Comparison of ENCODE assay signal across 8 cellular contexts in genomic region chrX:154545673-154546274, GRCh38. TPM values are rescaled to one million over a fixed set of nuclear protein-coding genes. Genes with fewer than 3 reads are reported as not detected.
DNase-seq lines count a peak whose midpoint lies in the region; FAIRE-seq and TF ChIP-seq lines count a peak whose summit lies in the region.

No MANE protein-coding gene starts in this region.

- no peak overlapping the region for H3K27ac Mint-ChIP-seq in MCF 10A (ENCODE audit: low read depth, unreplicated experiment)

- no peak for TF ChIP-seq CTCF in AG04449 (IDR thresholded peaks at IDR 0.05; ENCODE audit: insufficient read depth, low read length, missing control alignments)
- TF ChIP-seq CTCF in HL-60 (IDR thresholded peaks at IDR 0.05; ENCODE audit: insufficient read depth, low read length) = no peak
- no peak for TF ChIP-seq CTCF in MCF 10A (IDR thresholded peaks at IDR 0.05; ENCODE audit: unreplicated experiment)

- intact Hi-C loops in MCF 10A (cut with micrococcal nuclease) = no loop called here

- H3K36me3 ChIP-seq in mucosa of rectum (ENCODE audit: control insufficient read depth in 2 of 2, insufficient read depth in 2 of 2, low read length in 2 of 2) (peaks cover 0 to 3% of the 10 kb centered on the region in 2 donors), small intestine (ENCODE audit: control insufficient read depth in 2 of 2, insufficient read depth in 2 of 2, low read length in 2 of 2) (no peaks in the 10 kb centered on the region)

- 92 to 96% (median 92%) methylated on average over 14 to 17 of the region's 17 CpGs for WGBS in small intestine, 3 donors

- H3K4me3 ChIP-seq in AG04449 (ENCODE audit: low read depth, low read length) (peak overlapping the region; percentile 68), HL-60 (replicated peaks; ENCODE audit: insufficient read depth, low read length) (peak overlapping the region; percentile 50), mucosa of rectum (ENCODE audit: low read length in 2 of 2) (peak overlapping the region; percentile 45 to 79), small intestine (ENCODE audit: low read depth in 1 of 2, low read length in 2 of 2) (peak overlapping the region in 1 of 2 donors; percentile 79)

- H3K27me3 ChIP-seq in HL-60 (ENCODE audit: insufficient read depth, poor library complexity, severe bottlenecking) (no peaks in the 10 kb centered on the region), mucosa of rectum (ENCODE audit: control insufficient read depth in 2 of 2, insufficient read depth in 2 of 2, low read length in 2 of 2) (peaks cover 0 to 2% of the 10 kb centered on the region in 2 donors), small intestine (ENCODE audit: control insufficient read depth in 2 of 2, insufficient read depth in 2 of 2, low read length in 2 of 2) (no peaks in the 10 kb centered on the region)

- BruUV-seq in MCF 10A (replicated peaks; lab: Mats Ljungman, UMichigan) = no TSS peak

- H3K4me1 Mint-ChIP-seq in MCF 10A (ENCODE audit: insufficient read depth, unreplicated experiment) = peaks cover 33% of the 10 kb centered on the region

- peak overlapping the region in 1 of 2 donors; percentile 46 for H3K9ac ChIP-seq in mucosa of rectum (ENCODE audit: low read depth in 1 of 2, low read length in 2 of 2)

- no peak for FAIRE-seq in small intestine (lab: Jason Lieb, UNC)

- peaks cover 14% of the 10 kb centered on the region for H3K27me3 Mint-ChIP-seq in MCF 10A (ENCODE audit: insufficient read depth, unreplicated experiment)

- no peaks in the 10 kb centered on the region for H3K9me3 Mint-ChIP-seq in MCF 10A (ENCODE audit: unreplicated experiment)

- POLR2A ChIA-PET in AG04449 (lab: Yijun Ruan, JAX) (interaction anchor here (0.6 kb wide), 1 partner anchor 125 kb away, joined by 4 read pairs; no protein-coding TSS in a partner anchor), MCF 10A (lab: Yijun Ruan, JAX) (interaction anchor here (0.6 kb wide), 1 partner anchor 148 kb away, joined by 3 read pairs; the partner anchor contains the start of gene RPL10)

- H3K9me3 ChIP-seq in mucosa of rectum (ENCODE audit: control insufficient read depth in 2 of 2, low read length in 2 of 2) (no peaks in the 10 kb centered on the region), small intestine (ENCODE audit: control insufficient read depth, low read depth) (no peaks in the 10 kb centered on the region)

- peaks cover 4% of the 10 kb centered on the region for H3K36me3 Mint-ChIP-seq in MCF 10A (ENCODE audit: insufficient read depth, unreplicated experiment)

- H3K27ac ChIP-seq in HL-60 (replicated peaks) (peak overlapping the region; percentile 89; the same call in 1 of the 2 replicates), mucosa of rectum (ENCODE audit: low read depth in 2 of 2, low read length in 2 of 2) (no peak overlapping the region), small intestine (ENCODE audit: low read depth in 1 of 2, low read length in 1 of 2) (no peak overlapping the region)

- H3K4me3 Mint-ChIP-seq in MCF 10A (ENCODE audit: unreplicated experiment) = peak overlapping the region; percentile 72

- CTCF ChIA-PET in AG04449 (lab: Yijun Ruan, JAX) (no interaction called here), MCF 10A (lab: Yijun Ruan, JAX) (interaction anchor here (0.5 to 1.1 kb wide), 4 partner anchors 8 to 1069 kb away, joined by 3 to 4 read pairs (median 4); no protein-coding TSS in a partner anchor)

- DNase-seq in AG04449 (ENCODE audit: low read depth, low spot score) (no peak), HL-60 (ENCODE audit: low read depth in 1 of 2, low spot score in 1 of 2) (no peak), MCF 10A (ENCODE audit: unreplicated experiment) (no peak), DMS79 (lab: John Stamatoyannopoulos, UW) (no peak), NCI-H510A (lab: John Stamatoyannopoulos, UW) (no peak), small intestine (no peak), epidermal melanocyte (ENCODE audit: insufficient read length, low spot score) (no peak)

- H3K4me1 ChIP-seq in mucosa of rectum (ENCODE audit: control insufficient read depth in 2 of 2, insufficient read depth in 2 of 2, low read length in 2 of 2) = peaks cover 9 to 12% of the 10 kb centered on the region in 2 donors
- H3K4me1 ChIP-seq in small intestine (ENCODE audit: control insufficient read depth in 2 of 2, insufficient read depth in 1 of 2, low read depth in 1 of 2, low read length in 1 of 2) = no peaks in the 10 kb centered on the region

RNA-seq across cellular contexts. Expression of gene G6PD, which starts 0.9 kb away (rescaled TPM):
- 42.1 and 49.5 TPM in 2 replicates for total RNA-seq in MCF 10A (2022)
- polyA plus RNA-seq in small intestine = 10 to 100 TPM; 10.5 to 23.4 (median 11.1) TPM

RNA-seq across cellular contexts. Expression of gene IKBKG, which starts 1.6 kb away (rescaled TPM):
- total RNA-seq in MCF 10A (2022) = 29.3 and 32.1 TPM in 2 replicates
- 10 to 100 TPM; 21.1 to 34.9 (median 34.2) TPM for polyA plus RNA-seq in small intestine

RNA-seq across cellular contexts. Expression of gene FAM3A, which starts 29.7 kb away (rescaled TPM):
- total RNA-seq in MCF 10A (2022) = 40.9 and 45.3 TPM in 2 replicates
- 100 to 1,000 TPM in 2 of 3 donors, 10 to 100 TPM in 1; 61.4 to 123 (median 119) TPM for polyA plus RNA-seq in small intestine

RNA-seq across cellular contexts. Expression of gene CTAG1A, which starts 39.2 kb away (rescaled TPM):
- total RNA-seq in MCF 10A (2022) = not detected in 2 replicates
- not detected for polyA plus RNA-seq in small intestine

RNA-seq across cellular contexts. Expression of gene SLC10A3, which starts 55.3 kb away (rescaled TPM):
- 17.9 and 21.2 TPM in 2 replicates for total RNA-seq in MCF 10A (2022)
- polyA plus RNA-seq in small intestine = 10 to 100 TPM; 11.6 to 19.1 (median 12.4) TPM
